10 cellular contexts compared by ENCODE assay signal in the genomic region with DNA sequence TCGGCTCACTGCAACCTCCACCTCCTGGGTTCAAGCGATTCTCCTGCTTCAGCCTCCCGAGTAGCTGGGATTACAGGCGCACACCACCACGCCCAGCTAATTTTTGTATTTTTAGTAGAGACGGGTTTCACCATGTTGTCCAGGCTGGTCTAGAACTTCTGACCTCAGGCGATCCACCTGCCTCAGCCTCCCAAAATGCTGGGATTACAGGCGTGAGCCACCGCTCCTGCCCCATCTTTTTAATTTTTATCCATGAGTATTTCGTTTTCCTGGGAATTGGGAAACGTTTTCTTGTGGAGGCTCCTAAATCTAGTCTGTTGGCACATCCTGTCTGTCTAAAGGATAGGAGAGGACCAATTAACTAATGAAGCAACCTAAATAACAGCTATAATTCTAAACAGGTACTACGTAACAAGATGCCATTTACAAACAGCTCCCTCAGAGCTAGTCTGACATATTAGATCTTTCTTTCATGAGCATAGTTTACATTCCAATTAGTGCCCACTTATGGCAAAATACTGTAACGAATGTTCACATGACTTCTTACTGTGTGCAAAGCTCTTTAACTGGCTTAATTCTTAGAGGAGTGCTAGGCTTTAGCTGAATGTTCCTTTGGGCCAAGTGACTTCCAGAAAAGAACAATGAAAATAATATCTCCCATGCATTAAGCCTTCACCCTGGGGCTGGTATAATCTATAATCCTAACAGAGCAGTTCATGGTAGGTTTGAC.
DNase-seq lines count a peak whose midpoint lies in the region; ATAC-seq and TF ChIP-seq lines count a peak whose summit lies in the region.
"Had no signal": no experiment of that assay in that cellular context is flagged by ENCODE, and none has a peak within 500 bp of the region (broad histone marks: within the 10 kb centered on the region; RNA-seq: fewer than 3 reads in every experiment).

No MANE protein-coding gene starts in this region.

- no peak for TF ChIP-seq CTCF in progenitor cell of endocrine pancreas (IDR thresholded peaks at IDR 0.05; ENCODE audit: unreplicated experiment)

- H3K9me3 Mint-ChIP-seq in central memory CD8-positive, alpha-beta T cell = no peaks in the 10 kb centered on the region
- no peaks in the 10 kb centered on the region for H3K9me3 Mint-ChIP-seq in progenitor cell of endocrine pancreas (ENCODE audit: low read depth)

- peak overlapping the region; percentile 38 for H3K4me3 Mint-ChIP-seq in central memory CD8-positive, alpha-beta T cell
- peak overlapping the region; percentile 86 for H3K4me3 Mint-ChIP-seq in progenitor cell of endocrine pancreas (ENCODE audit: low read depth)

- peaks cover 9% of the 10 kb centered on the region for H3K4me1 Mint-ChIP-seq in central memory CD8-positive, alpha-beta T cell
- peaks cover 3% of the 10 kb centered on the region for H3K4me1 Mint-ChIP-seq in progenitor cell of endocrine pancreas (ENCODE audit: low read depth)

- H3K27me3 Mint-ChIP-seq in central memory CD8-positive, alpha-beta T cell = peaks cover 37% of the 10 kb centered on the region
- peaks cover 6% of the 10 kb centered on the region for H3K27me3 Mint-ChIP-seq in progenitor cell of endocrine pancreas

- H3K27ac Mint-ChIP-seq in central memory CD8-positive, alpha-beta T cell (ENCODE audit: low read depth) = no peak overlapping the region
- H3K27ac Mint-ChIP-seq in progenitor cell of endocrine pancreas = no peak overlapping the region

- H3K36me3 Mint-ChIP-seq in central memory CD8-positive, alpha-beta T cell (ENCODE audit: insufficient read depth) = peaks cover 3% of the 10 kb centered on the region
- no peaks in the 10 kb centered on the region for H3K36me3 Mint-ChIP-seq in progenitor cell of endocrine pancreas (ENCODE audit: insufficient read depth)

- no peak for ATAC-seq in central memory CD8-positive, alpha-beta T cell (replicated peaks; ENCODE audit: extremely low read depth, poor library complexity, severe bottlenecking)
- ATAC-seq in HG03521 (IDR thresholded peaks at IDR 0.05; ENCODE audit: unreplicated experiment) = no peak
- ATAC-seq in HG03025 (IDR thresholded peaks at IDR 0.05; ENCODE audit: low FRiP score, unreplicated experiment) = no peak

- DNase-seq in NCI-H1105 treated with DMSO at 0.1 percent for 48 hours (lab: John Stamatoyannopoulos, UW) = peak; percentile 6
- no peak for DNase-seq in NCI-H1105 (lab: John Stamatoyannopoulos, UW)
- peak; percentile 21 for DNase-seq in NCI-H1436 (lab: John Stamatoyannopoulos, UW)
- DNase-seq in central memory CD8-positive, alpha-beta T cell (ENCODE audit: low spot score in 2 of 2) = no peak
- no peak for DNase-seq in progenitor cell of endocrine pancreas (ENCODE audit: low spot score, unreplicated experiment)
- no peak for DNase-seq in islet precursor cell
- DNase-seq: cortex of kidney, NCI-H226 had no signal

Comparison
In these comparisons a context has a peak if more than half of its experiments do, and no peak if none do; other contexts are left out.
1. DNase-seq: peak in NCI-H1105 treated with DMSO at 0.1 percent for 48 hours (single experiment) and NCI-H1436 (single experiment); none in NCI-H1105 (single experiment), central memory CD8-positive, alpha-beta T cell (0 of 2), progenitor cell of endocrine pancreas (single experiment) and islet precursor cell (single experiment).